ENCODE assay signal across 8 cellular contexts in genomic region chr9:93127395-93127911, GRCh38. TPM values are rescaled to one million over a fixed set of nuclear protein-coding genes. Genes with fewer than 3 reads are reported as not detected.
A peak's percentile ranks its signal among the peaks of the same experiment; 100 is the strongest.
DNase-seq lines count a peak whose midpoint lies in the region; ATAC-seq and TF ChIP-seq lines count a peak whose summit lies in the region.

No MANE protein-coding gene starts in this region.

- peaks cover 16 to 26% of the 10 kb centered on the region in 2 donors for H3K4me1 Mint-ChIP-seq in natural killer cell treated with Interleukin-12 subunit alpha and Interleukin-12 subunit beta and Interleukin-15 and Interleukin-18, amount 100 ng/mL, for 72 hours (ENCODE audit: low read depth in 2 of 2)

- H3K4me2 ChIP-seq in BLaER1, result peak overlapping the region; percentile 98

- H3K36me3 Mint-ChIP-seq in natural killer cell treated with Interleukin-12 subunit alpha and Interleukin-12 subunit beta and Interleukin-15 and Interleukin-18, amount 100 ng/mL, for 72 hours, result no peaks in the 10 kb centered on the region

- peak overlapping the region; percentile 41; the same call in 1 of the 2 replicates for H3K4me3 ChIP-seq in BLaER1
- no peak overlapping the region for H3K4me3 ChIP-seq in SJCRH30
- H3K4me3 ChIP-seq in epithelial cell of proximal tubule (ENCODE audit: low read depth, low read length), result no peak overlapping the region

- H3K4me1 ChIP-seq in BLaER1 (peaks cover 71% of the 10 kb centered on the region), SJCRH30 (peaks cover 18% of the 10 kb centered on the region; the same call in 1 of the 2 replicates)

- H3K4me3 Mint-ChIP-seq in natural killer cell treated with Interleukin-12 subunit alpha and Interleukin-12 subunit beta and Interleukin-15 and Interleukin-18, amount 100 ng/mL, for 72 hours, result peak overlapping the region; percentile 10

- H3K9me3 ChIP-seq in BLaER1, result no peaks in the 10 kb centered on the region
- H3K9me3 ChIP-seq in SJCRH30 (replicated peaks), result no peaks in the 10 kb centered on the region

- ATAC-seq in natural killer cell treated with Interleukin-12 subunit alpha and Interleukin-12 subunit beta and Interleukin-15 and Interleukin-18, amount 100 ng/mL, for 72 hours, result no peak
- no peak for ATAC-seq in GM18511 (IDR thresholded peaks at IDR 0.05; ENCODE audit: unreplicated experiment)

- H3K27ac ChIP-seq in BLaER1, result peak overlapping the region; percentile 98
- no peak overlapping the region for H3K27ac ChIP-seq in SJCRH30

- no peaks in the 10 kb centered on the region for H3K27me3 ChIP-seq in BLaER1
- H3K27me3 ChIP-seq in SJCRH30, result no peaks in the 10 kb centered on the region

- H4K20me1 ChIP-seq in BLaER1, result peaks cover 91% of the 10 kb centered on the region

- peak; percentile 2 for TF ChIP-seq CTCF in epithelial cell of proximal tubule (conservative IDR thresholded peaks at IDR 0.05; ENCODE audit: low read depth, low read length)

- DNase-seq in SJCRH30, result peak; percentile 74 to 75
- no peak for DNase-seq in epithelial cell of proximal tubule (ENCODE audit: low read depth)
- DNase-seq in natural killer cell treated with Interleukin-12 subunit alpha and Interleukin-12 subunit beta and Interleukin-15 and Interleukin-18, amount 100 ng/mL, for 72 hours (ENCODE audit: low spot score), result peak; percentile 60
- no peak for DNase-seq in NCI-H524 treated with DMSO at 0.1 percent for 48 hours (lab: John Stamatoyannopoulos, UW)
- no peak for DNase-seq in GM19240 (ENCODE audit: insufficient read length, low spot score)
- no peak for DNase-seq in iPS-NIHi7 (ENCODE audit: extremely low spot score)

- H3K36me3 ChIP-seq in BLaER1, result peaks cover 79% of the 10 kb centered on the region
- H3K36me3 ChIP-seq in SJCRH30, result no peaks in the 10 kb centered on the region

- H3K27me3 Mint-ChIP-seq in natural killer cell treated with Interleukin-12 subunit alpha and Interleukin-12 subunit beta and Interleukin-15 and Interleukin-18, amount 100 ng/mL, for 72 hours, result no peaks in the 10 kb centered on the region

- no peaks in the 10 kb centered on the region for H3K9me3 Mint-ChIP-seq in natural killer cell treated with Interleukin-12 subunit alpha and Interleukin-12 subunit beta and Interleukin-15 and Interleukin-18, amount 100 ng/mL, for 72 hours

- H3K9ac ChIP-seq in BLaER1, result peak overlapping the region; percentile 71

- no peak overlapping the region for H3K27ac Mint-ChIP-seq in natural killer cell treated with Interleukin-12 subunit alpha and Interleukin-12 subunit beta and Interleukin-15 and Interleukin-18, amount 100 ng/mL, for 72 hours

RNA-seq across cellular contexts. Expression of gene NINJ1, which starts 6.6 kb away (rescaled TPM):
- 24.6 and 27.1 TPM in 2 replicates for total RNA-seq in SJCRH30 (2014; rRNA removed; shearing (Covaris generic))
- 58.9 and 59.0 TPM in 2 replicates for total RNA-seq in epithelial cell of proximal tubule
- total RNA-seq in natural killer cell treated with Interleukin-12 subunit alpha and Interleukin-12 subunit beta and Interleukin-15 and Interleukin-18, amount 100 ng/mL, for 72 hours, result 10 to 100 TPM; 20.1 to 21.9 TPM

RNA-seq across cellular contexts. Expression of gene CARD19, which starts 31.4 kb away (rescaled TPM):
- 36.9 and 41.6 TPM in 2 replicates for total RNA-seq in SJCRH30 (2014; rRNA removed; shearing (Covaris generic))
- 64.6 and 85.2 TPM in 2 replicates for total RNA-seq in epithelial cell of proximal tubule
- 10 to 100 TPM; 21.7 to 23.4 TPM for total RNA-seq in natural killer cell treated with Interleukin-12 subunit alpha and Interleukin-12 subunit beta and Interleukin-15 and Interleukin-18, amount 100 ng/mL, for 72 hours

RNA-seq across cellular contexts. Expression of gene WNK2, which starts 56.5 kb away (rescaled TPM):
- total RNA-seq in SJCRH30 (2014; rRNA removed; shearing (Covaris generic)), result not detected in 2 replicates
- total RNA-seq in epithelial cell of proximal tubule, result 0.29 and 1.0 TPM in 2 replicates
- total RNA-seq in natural killer cell treated with Interleukin-12 subunit alpha and Interleukin-12 subunit beta and Interleukin-15 and Interleukin-18, amount 100 ng/mL, for 72 hours, result not detected

Comparison
In these comparisons a context has a peak if more than half of its experiments do, and no peak if none do; other contexts are left out.
1. DNase-seq: peak in SJCRH30 (2 of 2) and natural killer cell treated with Interleukin-12 subunit alpha and Interleukin-12 subunit beta and Interleukin-15 and Interleukin-18, amount 100 ng/mL, for 72 hours (single experiment); none in epithelial cell of proximal tubule (single experiment), NCI-H524 treated with DMSO at 0.1 percent for 48 hours (single experiment), GM19240 (single experiment) and iPS-NIHi7 (single experiment).